11 cellular contexts compared by ENCODE assay signal in genomic region chr19:36151144-36152051, GRCh38. TPM values are rescaled to one million over a fixed set of nuclear protein-coding genes. Genes with fewer than 3 reads are reported as not detected.
A peak's percentile ranks its signal among the peaks of the same experiment; 100 is the strongest.
DNase-seq lines count a peak whose midpoint lies in the region; ATAC-seq, FAIRE-seq and TF ChIP-seq lines count a peak whose summit lies in the region.
"Had no signal": no experiment of that assay in that cellular context is flagged by ENCODE, and none has a peak within 500 bp of the region (broad histone marks: within the 10 kb centered on the region; RNA-seq: fewer than 3 reads in every experiment).

No MANE protein-coding gene starts in this region.

- no peak for FAIRE-seq in kidney (lab: Jason Lieb, UNC)
- FAIRE-seq: endometrium had no signal

- peaks cover 23% of the 10 kb centered on the region for H3K4me1 Mint-ChIP-seq in CD14-positive monocyte
- peaks cover 6% of the 10 kb centered on the region for H3K4me1 Mint-ChIP-seq in activated CD4-positive, alpha-beta memory T cell treated with anti-CD3 and anti-CD28 coated beads for 36 hours (ENCODE audit: low read depth)

- H3K9me3 Mint-ChIP-seq in CD14-positive monocyte = no peaks in the 10 kb centered on the region
- no peaks in the 10 kb centered on the region for H3K9me3 Mint-ChIP-seq in activated CD4-positive, alpha-beta memory T cell treated with anti-CD3 and anti-CD28 coated beads for 36 hours

- in situ Hi-C loops in GM13976 (cut with MboI; ENCODE audit: low sequenced_read_pairs, unreplicated experiment) = no loop called here

- no peak for TF ChIP-seq CTCF in GM13976 (IDR thresholded peaks at IDR 0.05; ENCODE audit: borderline replicate concordance, control extremely low read depth, extremely low read depth, insufficient read depth, missing control alignments)
- TF ChIP-seq CTCF in dorsolateral prefrontal cortex (IDR thresholded peaks at IDR 0.05 in 54 of 56, conservative IDR thresholded peaks at IDR 0.05 in 2 of 56; ENCODE audit: low read depth in 1 of 56, partially characterized antibody in 56 of 56) = no peak
- TF ChIP-seq CTCF in kidney (IDR thresholded peaks at IDR 0.05; ENCODE audit: borderline replicate concordance, extremely low read depth, insufficient read depth) = no peak
- no peak for TF ChIP-seq CTCF in CD14-positive monocyte (IDR thresholded peaks at IDR 0.05)

- peak overlapping the region; percentile 89 to 98 for H3K9ac ChIP-seq in kidney (ENCODE audit: low read length in 2 of 2)
- peak overlapping the region; percentile 98 to 100 (median 100) for H3K9ac ChIP-seq in skeletal muscle tissue (ENCODE audit: low read depth in 1 of 3, low read length in 3 of 3)

- CTCF ChIA-PET in activated CD4-positive, alpha-beta memory T cell treated with anti-CD3 and anti-CD28 coated beads for 36 hours (lab: Charles Lee) = no interaction called here

- peak overlapping the region in 56 of 59 donors; percentile 52 to 93 (median 82) for H3K27ac ChIP-seq in dorsolateral prefrontal cortex
- peak overlapping the region; percentile 94 to 95 for H3K27ac ChIP-seq in kidney (ENCODE audit: low read depth in 2 of 2, low read length in 2 of 2)
- H3K27ac ChIP-seq in skeletal muscle tissue (ENCODE audit: low read depth, low read length) = peak overlapping the region; percentile 100

- ATAC-seq in GM21529 (IDR thresholded peaks at IDR 0.05; ENCODE audit: unreplicated experiment) = no peak

- peaks cover 47 to 64% of the 10 kb centered on the region in 2 donors for H3K36me3 Mint-ChIP-seq in CD14-positive monocyte
- peaks cover 27% of the 10 kb centered on the region for H3K36me3 Mint-ChIP-seq in activated CD4-positive, alpha-beta memory T cell treated with anti-CD3 and anti-CD28 coated beads for 36 hours

- H3K27me3 ChIP-seq in dorsolateral prefrontal cortex (no peaks in the 10 kb centered on the region), skeletal muscle tissue (ENCODE audit: control insufficient read depth in 3 of 3, insufficient read depth in 3 of 3, low read length in 3 of 3) (no peaks in the 10 kb centered on the region)

- POLR2A ChIA-PET in activated CD4-positive, alpha-beta memory T cell treated with anti-CD3 and anti-CD28 coated beads for 36 hours (lab: Charles Lee) = no interaction called here

- intact Hi-C loops in dorsolateral prefrontal cortex (cut with DNase I) = no loop called here
- intact Hi-C loops in kidney (cut with DNase I) = no loop called here
- intact Hi-C loops in CD14-positive monocyte (cut with micrococcal nuclease) = no loop called here
- intact Hi-C loops in activated CD4-positive, alpha-beta memory T cell treated with anti-CD3 and anti-CD28 coated beads for 36 hours (cut with micrococcal nuclease) = no loop called here

- peak; percentile 40 for DNase-seq in GM13976 (ENCODE audit: low spot score)
- peak in 2 of 10 donors; percentile 48 to 61 for DNase-seq in dorsolateral prefrontal cortex
- peak; percentile 88 for DNase-seq in kidney
- no peak for DNase-seq in CD14-positive monocyte (ENCODE audit: low spot score)
- DNase-seq in NCI-H1417 treated with DMSO at 0.1 percent for 48 hours (lab: John Stamatoyannopoulos, UW) = no peak
- DNase-seq in activated CD4-positive, alpha-beta memory T cell treated with anti-CD3 and anti-CD28 coated beads for 36 hours = no peak
- DNase-seq: NCI-H1092 treated with DMSO at 0.1 percent for 48 hours, SHP77 treated with DMSO at 0.1 percent for 48 hours had no signal

- H3K27ac Mint-ChIP-seq in CD14-positive monocyte = peak overlapping the region in 2 of 7 donors; percentile 21 to 33
- no peak overlapping the region for H3K27ac Mint-ChIP-seq in activated CD4-positive, alpha-beta memory T cell treated with anti-CD3 and anti-CD28 coated beads for 36 hours

- H3K36me3 ChIP-seq in kidney (ENCODE audit: control insufficient read depth in 1 of 2, insufficient read depth in 2 of 2, low read length in 2 of 2) = peaks cover 13 to 27% of the 10 kb centered on the region in 2 donors
- H3K36me3 ChIP-seq in skeletal muscle tissue (ENCODE audit: control insufficient read depth in 3 of 3, insufficient read depth in 3 of 3, low read length in 3 of 3) = peaks cover 35 to 42% (median 36%) of the 10 kb centered on the region in 3 donors

- H3K9me3 ChIP-seq in kidney (ENCODE audit: control insufficient read depth in 1 of 2, low read length in 2 of 2) (no peaks in the 10 kb centered on the region), skeletal muscle tissue (ENCODE audit: control insufficient read depth in 3 of 3, low read length in 3 of 3) (no peaks in the 10 kb centered on the region)

- peaks cover 0 to 7% (median 0%) of the 10 kb centered on the region in 3 donors for H3K27me3 Mint-ChIP-seq in CD14-positive monocyte (ENCODE audit: low read depth in 3 of 3)
- no peaks in the 10 kb centered on the region for H3K27me3 Mint-ChIP-seq in activated CD4-positive, alpha-beta memory T cell treated with anti-CD3 and anti-CD28 coated beads for 36 hours

- H3K4me1 ChIP-seq in kidney (ENCODE audit: control insufficient read depth in 1 of 2, insufficient read depth in 1 of 2, low read depth in 1 of 2, low read length in 2 of 2) (no peaks in the 10 kb centered on the region), skeletal muscle tissue (ENCODE audit: control insufficient read depth in 3 of 3, insufficient read depth in 3 of 3, low read length in 3 of 3) (peaks cover 27 to 35% (median 29%) of the 10 kb centered on the region in 3 donors)

- peak overlapping the region in 57 of 59 donors; percentile 12 to 71 (median 53) for H3K4me3 ChIP-seq in dorsolateral prefrontal cortex
- peak overlapping the region; percentile 58 to 69 for H3K4me3 ChIP-seq in kidney (ENCODE audit: low read length in 2 of 2)
- peak overlapping the region; percentile 75 to 89 (median 83) for H3K4me3 ChIP-seq in skeletal muscle tissue (ENCODE audit: low read length in 3 of 3)

- peak overlapping the region in 1 of 2 donors; percentile 53 for H3K4me3 Mint-ChIP-seq in CD14-positive monocyte
- no peak overlapping the region for H3K4me3 Mint-ChIP-seq in activated CD4-positive, alpha-beta memory T cell treated with anti-CD3 and anti-CD28 coated beads for 36 hours

RNA-seq across cellular contexts. Expression of gene COX7A1, which starts 0.8 kb away (rescaled TPM):
- total RNA-seq in dorsolateral prefrontal cortex (100 to 1,000 TPM in 85 of 120 experiments, 10 to 100 TPM in 35; 37.0 to 216 (median 117) TPM), kidney (56.2 TPM), skeletal muscle tissue (141 TPM)
- polyA plus RNA-seq in kidney (ENCODE audit: insufficient read depth, low read depth, low replicate concordance) (199 TPM), CD14-positive monocyte (not detected)
- not detected for total RNA-seq in activated CD4-positive, alpha-beta memory T cell treated with anti-CD3 and anti-CD28 coated beads for 36 hours

RNA-seq across cellular contexts. Expression of gene CAPNS1, which starts 11.5 kb away (rescaled TPM):
- total RNA-seq in dorsolateral prefrontal cortex = 100 to 1,000 TPM; 254 to 668 (median 504) TPM
- 861 TPM for total RNA-seq in kidney
- polyA plus RNA-seq in kidney (ENCODE audit: insufficient read depth, low read depth, low replicate concordance) = 1,098 TPM
- 195 TPM for total RNA-seq in skeletal muscle tissue
- polyA plus RNA-seq in CD14-positive monocyte = 100 to 1,000 TPM; 239 to 282 TPM
- 100 to 1,000 TPM; 430 to 447 TPM for total RNA-seq in activated CD4-positive, alpha-beta memory T cell treated with anti-CD3 and anti-CD28 coated beads for 36 hours

RNA-seq across cellular contexts. Expression of gene TBCB, which starts 36.1 kb away (rescaled TPM):
- total RNA-seq in dorsolateral prefrontal cortex (100 to 1,000 TPM; 145 to 409 (median 268) TPM), kidney (144 TPM), skeletal muscle tissue (97.6 TPM)
- polyA plus RNA-seq in kidney (ENCODE audit: insufficient read depth, low read depth, low replicate concordance) (242 TPM), CD14-positive monocyte (100 to 1,000 TPM; 178 to 233 TPM)
- total RNA-seq in activated CD4-positive, alpha-beta memory T cell treated with anti-CD3 and anti-CD28 coated beads for 36 hours = 100 to 1,000 TPM; 134 to 137 TPM

RNA-seq across cellular contexts. Expression of gene POLR2I, which starts 36.7 kb away (rescaled TPM):
- total RNA-seq in dorsolateral prefrontal cortex = 100 to 1,000 TPM in 77 of 120 experiments, 10 to 100 TPM in 43; 61.9 to 165 (median 106) TPM
- 59.9 TPM for total RNA-seq in kidney
- 119 TPM for polyA plus RNA-seq in kidney (ENCODE audit: insufficient read depth, low read depth, low replicate concordance)
- total RNA-seq in skeletal muscle tissue = 121 TPM
- polyA plus RNA-seq in CD14-positive monocyte = 10 to 100 TPM; 57.9 to 73.9 TPM
- total RNA-seq in activated CD4-positive, alpha-beta memory T cell treated with anti-CD3 and anti-CD28 coated beads for 36 hours = 10 to 100 TPM; 84.1 to 84.8 TPM

RNA-seq across cellular contexts. Expression of gene OVOL3, which starts 40.5 kb away (rescaled TPM):
- total RNA-seq in dorsolateral prefrontal cortex (not detected), kidney (not detected), skeletal muscle tissue (not detected)
- polyA plus RNA-seq in kidney (ENCODE audit: insufficient read depth, low read depth, low replicate concordance) (not detected), CD14-positive monocyte (not detected)
- not detected for total RNA-seq in activated CD4-positive, alpha-beta memory T cell treated with anti-CD3 and anti-CD28 coated beads for 36 hours

Comparison
In these comparisons a context has a peak if more than half of its experiments do, and no peak if none do; other contexts are left out.
1. DNase-seq: peak in GM13976 (single experiment) and kidney (single experiment); none in CD14-positive monocyte (single experiment), NCI-H1417 treated with DMSO at 0.1 percent for 48 hours (single experiment) and activated CD4-positive, alpha-beta memory T cell treated with anti-CD3 and anti-CD28 coated beads for 36 hours (single experiment).
2. RNA of gene COX7A1, which starts 0.8 kb away (total RNA-seq): 141 TPM in skeletal muscle tissue (single experiment), 37.0 to 216 TPM in dorsolateral prefrontal cortex and 56.2 TPM in kidney (single experiment); not detected in activated CD4-positive, alpha-beta memory T cell treated with anti-CD3 and anti-CD28 coated beads for 36 hours; every median in the first group is over 10 times any median in the second.
3. Peak in every context shown above with its lines, with median percentiles within 50 percentile points of each other: H3K27ac ChIP-seq and H3K4me3 ChIP-seq.